24 cellular contexts compared by ENCODE assay signal in genomic region chr20:42963796-42964195, GRCh38.
"Had no signal": no experiment of that assay in that cellular context is flagged by ENCODE, and none has a peak within 500 bp of the region (broad histone marks: within the 10 kb centered on the region; RNA-seq: fewer than 3 reads in every experiment).

No MANE protein-coding gene starts in this region.

- H3K4me1 ChIP-seq: heart right ventricle, left ventricle myocardium inferior, lower lobe of right lung, neural progenitor cell, suprapubic skin, thyroid gland had no signal

- H3K9me3 ChIP-seq: heart right ventricle, left ventricle myocardium inferior, lower lobe of right lung, ovary, suprapubic skin, thyroid gland had no signal

- DNase-seq: effector CD4-positive, alpha-beta T cell; endodermal cell; erythroblast; heart right ventricle; hypothalamus; immature natural killer cell; kidney; left cardiac atrium; left ventricle myocardium inferior; lower lobe of right lung; midbrain; nucleus accumbens; ovary; right cardiac atrium; stimulated activated CD4-positive, alpha-beta T cell treated with anti-CD3 and anti-CD28 coated beads, Interleukin-2, amount 100 ng/mL, for 48 hours; stimulated activated CD8-positive, alpha-beta memory T cell treated with anti-CD3 and anti-CD28 coated beads, Interleukin-4, amount 100 ng/mL, for 48 hours; stimulated activated naive CD8-positive, alpha-beta T cell treated with anti-CD3 and anti-CD28 coated beads, Interleukin-15, Interleukin-2, amounts not matched to agents 100 U/mL and 50 U/mL, for 24 hours; thyroid gland had no signal

- H3K27me3 ChIP-seq: neural progenitor cell, ovary, suprapubic skin, thyroid gland had no signal

- H3K36me3 ChIP-seq: heart right ventricle, left ventricle myocardium inferior, lower lobe of right lung, neural progenitor cell, ovary, suprapubic skin, thyroid gland had no signal

- H3K4me3 ChIP-seq: coronary artery, heart right ventricle, left ventricle myocardium inferior, lower lobe of right lung, neural progenitor cell, ovary, smooth muscle cell, suprapubic skin, thyroid gland had no signal

- H3K27ac ChIP-seq: coronary artery, heart right ventricle, left ventricle myocardium inferior, lower lobe of right lung, neural progenitor cell, ovary, suprapubic skin, thyroid gland had no signal

- ATAC-seq: heart right ventricle; left cardiac atrium; lower lobe of right lung; natural killer cell treated with Interleukin-12 subunit alpha and Interleukin-12 subunit beta and Interleukin-15 and Interleukin-18, amount 100 ng/mL, for 72 hours; right cardiac atrium; stimulated activated effector memory CD8-positive, alpha-beta T cell treated with anti-CD3 and anti-CD28 coated beads, Interleukin-12 subunit alpha, Interleukin-12 subunit beta, amount 100 ng/mL, for 72 hours; stimulated activated naive CD8-positive, alpha-beta T cell treated with anti-CD3 and anti-CD28 coated beads, Interleukin-15, Interleukin-2, amounts not matched to agents 100 U/mL and 50 U/mL, for 24 hours had no signal
